Comparison of ENCODE assay signal across 20 cellular contexts in the genomic region with DNA sequence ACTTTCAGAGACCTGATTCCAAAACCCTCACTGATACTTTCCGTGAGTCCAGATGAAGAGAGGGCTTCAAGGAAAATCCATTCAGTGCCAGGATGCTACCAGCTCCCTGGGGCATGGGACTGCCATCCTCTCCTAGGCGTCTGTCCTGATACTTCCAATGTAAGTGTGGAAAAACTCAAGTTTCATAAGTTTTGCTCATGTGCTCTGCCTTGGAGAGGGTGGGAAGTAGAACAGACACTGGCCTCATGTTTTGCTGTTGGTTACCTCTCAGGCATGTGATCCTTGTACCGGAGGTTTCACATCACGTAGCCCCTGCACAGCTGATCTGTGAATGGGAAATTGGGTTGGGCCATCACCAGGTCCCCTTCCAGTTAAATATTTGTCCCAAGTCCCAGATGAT.
"Had no signal": no experiment of that assay in that cellular context is flagged by ENCODE, and none has a peak within 500 bp of the region (broad histone marks: within the 10 kb centered on the region; RNA-seq: fewer than 3 reads in every experiment).

No MANE protein-coding gene starts in this region.

- H3K4me1 Mint-ChIP-seq: natural killer cell had no signal

- H3K36me3 Mint-ChIP-seq: natural killer cell had no signal

- FAIRE-seq: keratinocyte had no signal

- H3K4me1 ChIP-seq: breast epithelium had no signal

- ATAC-seq: activated CD4-positive, CD25-positive, alpha-beta regulatory T cell treated with anti-CD3 and anti-CD28 coated beads, Interleukin-2, amount 50 U/mL, for 24 hours; natural killer cell had no signal

- H3K4me3 ChIP-seq: ascending aorta, breast epithelium, esophagus squamous epithelium, lung, thyroid gland had no signal

- H3K9me3 ChIP-seq: ascending aorta, breast epithelium, esophagus squamous epithelium, thyroid gland had no signal

- H3K27ac ChIP-seq: ascending aorta had no signal

- H3K9me3 Mint-ChIP-seq: activated CD4-positive, alpha-beta T cell treated with anti-CD3 and anti-CD28 coated beads, Interleukin-2, amount 10 ng/mL, durations not matched to agents 7 days and 5 days; activated T-cell treated with anti-CD3 and anti-CD28 coated beads, Interleukin-2, amount 50 U/mL, for 72 hours; natural killer cell had no signal

- H3K27ac Mint-ChIP-seq: activated CD4-positive, alpha-beta T cell treated with anti-CD3 and anti-CD28 coated beads, Interleukin-2, amount 10 ng/mL, durations not matched to agents 7 days and 5 days; activated T-cell treated with anti-CD3 and anti-CD28 coated beads, Interleukin-2, amount 50 U/mL, for 72 hours; natural killer cell had no signal

- H3K36me3 ChIP-seq: ascending aorta, breast epithelium, esophagus squamous epithelium, thyroid gland had no signal

- H3K4me3 Mint-ChIP-seq: activated CD4-positive, alpha-beta T cell treated with anti-CD3 and anti-CD28 coated beads, Interleukin-2, amount 10 ng/mL, durations not matched to agents 7 days and 5 days; activated T-cell treated with anti-CD3 and anti-CD28 coated beads, Interleukin-2, amount 50 U/mL, for 72 hours; natural killer cell had no signal

- H3K27me3 ChIP-seq: ascending aorta, breast epithelium, thyroid gland had no signal

- DNase-seq: activated CD4-positive, alpha-beta T cell treated with anti-CD3 and anti-CD28 coated beads, Interleukin-2, amount 10 ng/mL, durations not matched to agents 7 days and 5 days; activated CD8-positive, alpha-beta memory T cell treated with anti-CD3 and anti-CD28 coated beads for 24 hours; activated CD8-positive, alpha-beta memory T cell treated with anti-CD3 and anti-CD28 coated beads, Interleukin-2, amount 50 U/mL, for 48 hours; activated effector memory CD4-positive, alpha-beta T cell treated with anti-CD3 and anti-CD28 coated beads, Interleukin-2, amount 50 U/mL, for 16 hours; activated naive CD4-positive, alpha-beta T cell treated with anti-CD3 and anti-CD28 coated beads, Interleukin-2, amount 50 U/mL, for 16 hours; activated T-cell treated with anti-CD3 and anti-CD28 coated beads, Interleukin-2, amount 50 U/mL, for 72 hours; effector CD4-positive, alpha-beta T cell; esophagus squamous epithelium; natural killer cell; nucleus accumbens; stimulated activated CD4-positive, alpha-beta T cell treated with anti-CD3 and anti-CD28 coated beads, Interleukin-12 subunit alpha, Interleukin-12 subunit beta, amount 100 ng/mL, for 4 hours; stimulated activated CD4-positive, alpha-beta T cell treated with anti-CD3 and anti-CD28 coated beads, Interleukin-2, amount 100 ng/mL, for 24 hours; stimulated activated naive CD4-positive, alpha-beta T cell treated with Interleukin-2 at 50 U/mL for 16 hours; T1000 had no signal
